9 cellular contexts compared by ENCODE assay signal in the genomic region with DNA sequence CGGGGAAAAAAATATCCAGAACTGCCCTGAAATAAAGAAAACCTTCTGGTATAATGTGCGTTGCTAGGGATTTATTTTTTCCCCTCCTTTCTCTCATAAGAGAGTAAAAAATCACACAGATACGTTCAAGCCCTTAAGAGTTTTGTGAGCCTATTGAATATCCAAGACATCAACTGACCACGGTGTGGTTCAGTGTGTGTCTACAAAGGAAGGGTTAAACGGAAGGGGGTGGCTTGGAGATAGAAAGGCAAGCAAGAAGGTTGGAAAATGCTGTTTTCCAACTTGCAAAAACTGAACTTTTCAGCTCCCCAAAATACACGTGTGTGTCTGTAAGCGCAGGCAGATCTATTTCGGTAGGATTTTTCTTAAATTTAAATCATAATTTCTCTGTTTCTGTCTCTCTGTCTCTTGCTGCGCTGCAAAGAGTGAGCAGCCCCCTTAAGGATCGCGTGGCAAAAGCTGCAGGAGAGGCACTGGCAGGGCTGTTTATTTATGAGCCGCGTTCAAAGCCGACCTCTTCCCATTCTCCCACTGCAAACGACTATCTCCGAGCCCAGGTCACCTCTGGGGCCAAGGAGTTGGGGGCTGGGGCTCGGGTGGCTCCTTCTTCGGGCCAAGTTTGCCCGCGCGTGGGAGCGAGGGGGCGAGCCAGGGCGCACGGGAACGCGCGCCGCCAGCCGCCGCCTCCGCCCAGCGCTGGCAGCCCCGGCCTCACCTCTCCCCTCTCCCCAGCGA. TPM values are rescaled to one million over a fixed set of nuclear protein-coding genes. Genes with fewer than 3 reads are reported as not detected.
DNase-seq lines count a peak whose midpoint lies in the region; ATAC-seq and TF ChIP-seq lines count a peak whose summit lies in the region.
"Had no signal": no experiment of that assay in that cellular context is flagged by ENCODE, and none has a peak within 500 bp of the region (broad histone marks: within the 10 kb centered on the region; RNA-seq: fewer than 3 reads in every experiment).

No MANE protein-coding gene starts in this region.

- H3K27me3 ChIP-seq in iPS-18a (ENCODE audit: control insufficient read depth, insufficient read depth, low read length) = peaks cover 58% of the 10 kb centered on the region
- no peaks in the 10 kb centered on the region for H3K27me3 ChIP-seq in thyroid gland

- H3K4me3 ChIP-seq in iPS-18a (ENCODE audit: low read length) = peak overlapping the region; percentile 76
- peak overlapping the region; percentile 41 to 71 (median 56) for H3K4me3 ChIP-seq in thyroid gland (replicated peaks in 1 of 3)

- no peak for TF ChIP-seq CTCF in thyroid gland (IDR thresholded peaks at IDR 0.05)

- peak overlapping the region; percentile 47 for H3K9ac ChIP-seq in iPS-18a (ENCODE audit: low read length)

- H3K36me3 ChIP-seq in iPS-18a (ENCODE audit: control insufficient read depth, low read depth, low read length) (no peaks in the 10 kb centered on the region), thyroid gland (no peaks in the 10 kb centered on the region)

- peak overlapping the region; percentile 57 to 62 for H3K4me3 Mint-ChIP-seq in stimulated activated naive CD8-positive, alpha-beta T cell treated with anti-CD3 and anti-CD28 coated beads, Interleukin-15, amount 100 ng/mL, for 72 hours

- no peak for ATAC-seq in stimulated activated naive CD8-positive, alpha-beta T cell treated with anti-CD3 and anti-CD28 coated beads, Interleukin-15, amount 100 ng/mL, for 72 hours
- ATAC-seq in stimulated activated naive CD8-positive, alpha-beta T cell treated with anti-CD3 and anti-CD28 coated beads, Interleukin-15, Interleukin-2, amounts not matched to agents 100 U/mL and 50 U/mL, for 24 hours = no peak
- ATAC-seq in SK-N-SH treated with all-trans-retinoic acid at 6 μM for 48 hours = peak; percentile 9

- H3K4me1 Mint-ChIP-seq in stimulated activated naive CD8-positive, alpha-beta T cell treated with anti-CD3 and anti-CD28 coated beads, Interleukin-15, amount 100 ng/mL, for 72 hours = peaks cover 13% of the 10 kb centered on the region

- intact Hi-C loops in thyroid gland (cut with DNase I) = no loop called here

- peaks cover 0 to 12% of the 10 kb centered on the region in 2 donors for H3K9me3 Mint-ChIP-seq in stimulated activated naive CD8-positive, alpha-beta T cell treated with anti-CD3 and anti-CD28 coated beads, Interleukin-15, amount 100 ng/mL, for 72 hours
- H3K9me3 Mint-ChIP-seq: dendritic cell treated with granulocyte-macrophage colony-stimulating factor and Interleukin-4, amounts not matched to agents 40 ng/mL and 50 ng/mL, for 4 days had no signal

- H3K27me3 Mint-ChIP-seq in stimulated activated naive CD8-positive, alpha-beta T cell treated with anti-CD3 and anti-CD28 coated beads, Interleukin-15, amount 100 ng/mL, for 72 hours = peaks cover 61% of the 10 kb centered on the region

- no peaks in the 10 kb centered on the region for H3K9me3 ChIP-seq in iPS-18a (ENCODE audit: control insufficient read depth, low read depth, low read length)
- H3K9me3 ChIP-seq in thyroid gland = no peaks in the 10 kb centered on the region

- peaks cover 11% of the 10 kb centered on the region for H3K4me1 ChIP-seq in iPS-18a (ENCODE audit: control insufficient read depth, low read depth, low read length)
- peaks cover 3 to 29% of the 10 kb centered on the region in 2 donors for H3K4me1 ChIP-seq in thyroid gland

- H3K27ac Mint-ChIP-seq in stimulated activated naive CD8-positive, alpha-beta T cell treated with anti-CD3 and anti-CD28 coated beads, Interleukin-15, amount 100 ng/mL, for 72 hours = no peak overlapping the region
- H3K27ac Mint-ChIP-seq: dendritic cell treated with granulocyte-macrophage colony-stimulating factor and Interleukin-4, amounts not matched to agents 40 ng/mL and 50 ng/mL, for 4 days had no signal

- H3K27ac ChIP-seq in iPS-18a (ENCODE audit: low read length) (no peak overlapping the region), thyroid gland (peak overlapping the region in 1 of 3 donors; percentile 30)

- DNase-seq in stimulated activated naive CD8-positive, alpha-beta T cell treated with anti-CD3 and anti-CD28 coated beads, Interleukin-15, amount 100 ng/mL, for 72 hours = no peak
- no peak for DNase-seq in stimulated activated naive CD8-positive, alpha-beta T cell treated with anti-CD3 and anti-CD28 coated beads, Interleukin-15, Interleukin-2, amounts not matched to agents 100 U/mL and 50 U/mL, for 24 hours
- no peak for DNase-seq in thyroid gland
- no peak for DNase-seq in DMS153 (lab: John Stamatoyannopoulos, UW)
- no peak for DNase-seq in activated CD4-positive, alpha-beta T cell treated with anti-CD3 and anti-CD28 coated beads for 4 hours
- no peak for DNase-seq in midbrain (lab: John Stamatoyannopoulos, UW)

- TF ChIP-seq POLR2A in thyroid gland (IDR thresholded peaks at IDR 0.05) = no peak

- 9 to 13% methylated on average over 16 to 25 of the region's 35 CpGs for WGBS in thyroid gland, 2 donors

TF ChIP-seq in SK-N-SH treated with all-trans-retinoic acid at 6 μM for 48 hours, 23 proteins besides CTCF, POLR2A, EP300 and RAD21:
- TF ChIP-seq ZFP3 (CRISPR knock-in tag; IDR thresholded peaks at IDR 0.05) (no peak), ARNTL (CRISPR knock-in tag; IDR thresholded peaks at IDR 0.05; ENCODE audit: borderline replicate concordance, low read depth) (no peak), SNAI2 (CRISPR knock-in tag; IDR thresholded peaks at IDR 0.05) (no peak), ESRRG (CRISPR knock-in tag; IDR thresholded peaks at IDR 0.05) (no peak), ZC3H10 (CRISPR knock-in tag; IDR thresholded peaks at IDR 0.05) (no peak), PPARA (CRISPR knock-in tag; IDR thresholded peaks at IDR 0.05; ENCODE audit: borderline replicate concordance) (no peak), TCF4 (CRISPR knock-in tag; IDR thresholded peaks at IDR 0.05; ENCODE audit: borderline replicate concordance) (no peak), RARB (CRISPR knock-in tag; IDR thresholded peaks at IDR 0.05) (no peak), BACH2 (CRISPR knock-in tag; IDR thresholded peaks at IDR 0.05; ENCODE audit: borderline replicate concordance) (no peak), ISL1 (CRISPR knock-in tag; IDR thresholded peaks at IDR 0.05) (no peak), OSR1 (CRISPR knock-in tag; IDR thresholded peaks at IDR 0.05) (no peak), ZNF8 (CRISPR knock-in tag; IDR thresholded peaks at IDR 0.05) (no peak), CSDC2 (CRISPR knock-in tag; IDR thresholded peaks at IDR 0.05) (no peak), ZNF70 (CRISPR knock-in tag; IDR thresholded peaks at IDR 0.05) (no peak)
- TF ChIP-seq, protein P1, sequence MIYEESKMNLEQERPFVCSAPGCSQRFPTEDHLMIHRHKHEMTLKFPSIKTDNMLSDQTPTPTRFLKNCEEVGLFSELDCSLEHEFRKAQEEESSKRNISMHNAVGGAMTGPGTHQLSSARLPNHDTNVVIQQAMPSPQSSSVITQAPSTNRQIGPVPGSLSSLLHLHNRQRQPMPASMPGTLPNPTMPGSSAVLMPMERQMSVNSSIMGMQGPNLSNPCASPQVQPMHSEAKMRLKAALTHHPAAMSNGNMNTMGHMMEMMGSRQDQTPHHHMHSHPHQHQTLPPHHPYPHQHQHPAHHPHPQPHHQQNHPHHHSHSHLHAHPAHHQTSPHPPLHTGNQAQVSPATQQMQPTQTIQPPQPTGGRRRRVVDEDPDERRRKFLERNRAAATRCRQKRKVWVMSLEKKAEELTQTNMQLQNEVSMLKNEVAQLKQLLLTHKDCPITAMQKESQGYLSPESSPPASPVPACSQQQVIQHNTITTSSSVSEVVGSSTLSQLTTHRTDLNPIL (CRISPR knock-in tag; IDR thresholded peaks at IDR 0.05; ENCODE audit: low read depth) = no peak
- TF ChIP-seq, protein P2, sequence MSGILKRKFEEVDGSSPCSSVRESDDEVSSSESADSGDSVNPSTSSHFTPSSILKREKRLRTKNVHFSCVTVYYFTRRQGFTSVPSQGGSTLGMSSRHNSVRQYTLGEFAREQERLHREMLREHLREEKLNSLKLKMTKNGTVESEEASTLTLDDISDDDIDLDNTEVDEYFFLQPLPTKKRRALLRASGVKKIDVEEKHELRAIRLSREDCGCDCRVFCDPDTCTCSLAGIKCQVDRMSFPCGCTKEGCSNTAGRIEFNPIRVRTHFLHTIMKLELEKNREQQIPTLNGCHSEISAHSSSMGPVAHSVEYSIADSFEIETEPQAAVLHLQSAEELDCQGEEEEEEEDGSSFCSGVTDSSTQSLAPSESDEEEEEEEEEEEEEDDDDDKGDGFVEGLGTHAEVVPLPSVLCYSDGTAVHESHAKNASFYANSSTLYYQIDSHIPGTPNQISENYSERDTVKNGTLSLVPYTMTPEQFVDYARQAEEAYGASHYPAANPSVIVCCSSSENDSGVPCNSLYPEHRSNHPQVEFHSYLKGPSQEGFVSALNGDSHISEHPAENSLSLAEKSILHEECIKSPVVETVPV (CRISPR knock-in tag; IDR thresholded peaks at IDR 0.05) = no peak

RNA-seq across cellular contexts. Expression of a gene that starts 0.5 kb away (rescaled TPM):
- total RNA-seq in thyroid gland = 10 to 100 TPM; 13.7 to 23.9 (median 17.1) TPM
